15 cellular contexts compared by ENCODE assay signal in genomic region chr11:128417607-128418324, GRCh38.
DNase-seq lines count a peak whose midpoint lies in the region; ATAC-seq and TF ChIP-seq lines count a peak whose summit lies in the region.
"Had no signal": no experiment of that assay in that cellular context is flagged by ENCODE, and none has a peak within 500 bp of the region (broad histone marks: within the 10 kb centered on the region; RNA-seq: fewer than 3 reads in every experiment).

No MANE protein-coding gene starts in this region.

- peak overlapping the region; percentile 16 for H3K27ac ChIP-seq in RWPE2 (ENCODE audit: poor library complexity, severe bottlenecking)

- ATAC-seq in RWPE2 (ENCODE audit: low read depth) (peak; percentile 77), HG03045 (IDR thresholded peaks at IDR 0.05; ENCODE audit: unreplicated experiment) (no peak)
- ATAC-seq in activated T-helper 17 cell treated with anti-CD3 and anti-CD28 coated beads, Interleukin-2, amount 50 U/mL, for 72 hours (replicated peaks) = no peak
- ATAC-seq in activated T-cell treated with anti-CD3 and anti-CD28 coated beads, Interleukin-2, amount 50 U/mL, for 72 hours (replicated peaks in 1 of 2) = no peak
- ATAC-seq: K562 had no signal

- no peaks in the 10 kb centered on the region for H3K27me3 Mint-ChIP-seq in activated T-helper 17 cell treated with anti-CD3 and anti-CD28 coated beads, Interleukin-2, amount 50 U/mL, for 72 hours
- H3K27me3 Mint-ChIP-seq in activated T-cell treated with anti-CD3 and anti-CD28 coated beads, Interleukin-2, amount 50 U/mL, for 72 hours (ENCODE audit: low read depth) = no peaks in the 10 kb centered on the region
- H3K27me3 Mint-ChIP-seq in Calu3 (ENCODE audit: unreplicated experiment) = no peaks in the 10 kb centered on the region
- H3K27me3 Mint-ChIP-seq: activated B cell treated with CpG ODN at 0.5 μM for 24 hours had no signal

- H3K4me1 ChIP-seq in RWPE2 (ENCODE audit: insufficient read depth, poor library complexity, severe bottlenecking) = peaks cover 24% of the 10 kb centered on the region

- H3K4me3 ChIP-seq in BJ (ENCODE audit: low read depth, low read length) = no peak overlapping the region
- H3K4me3 ChIP-seq in RWPE2 (ENCODE audit: severe bottlenecking) = no peak overlapping the region
- no peak overlapping the region for H3K4me3 ChIP-seq in foreskin fibroblast (ENCODE audit: low read depth in 1 of 2, low read length in 2 of 2)
- H3K4me3 ChIP-seq: K562, upper lobe of left lung had no signal

- POLR2A ChIA-PET in BJ (lab: Charles Lee) = interaction anchor here (0.6 kb wide), 1 partner anchor 255 kb away, joined by 3 read pairs; no protein-coding TSS in a partner anchor

- H3K27me3 ChIP-seq in BJ (ENCODE audit: control insufficient read depth, insufficient read depth, low read length) (no peaks in the 10 kb centered on the region), RWPE2 (ENCODE audit: insufficient read depth, poor library complexity, severe bottlenecking) (no peaks in the 10 kb centered on the region)
- H3K27me3 ChIP-seq: upper lobe of left lung had no signal

- no peak for TF ChIP-seq CTCF in BJ (IDR thresholded peaks at IDR 0.05; ENCODE audit: insufficient read depth, low read depth, low read length)
- TF ChIP-seq CTCF in RWPE2 (IDR thresholded peaks at IDR 0.05; ENCODE audit: poor library complexity, severe bottlenecking) = no peak
- TF ChIP-seq CTCF in foreskin fibroblast (IDR thresholded peaks at IDR 0.05; ENCODE audit: low read depth, low read length) = no peak
- no peak for TF ChIP-seq CTCF in Calu3 (IDR thresholded peaks at IDR 0.05; ENCODE audit: unreplicated experiment)

- no peaks in the 10 kb centered on the region for H3K9me3 ChIP-seq in RWPE2 (ENCODE audit: severe bottlenecking)
- H3K9me3 ChIP-seq: upper lobe of left lung had no signal

- H3K36me3 ChIP-seq in BJ (ENCODE audit: control insufficient read depth, insufficient read depth, low read length) (no peaks in the 10 kb centered on the region), RWPE2 (ENCODE audit: low read depth) (no peaks in the 10 kb centered on the region)
- H3K36me3 ChIP-seq: upper lobe of left lung had no signal

- peaks cover 5% of the 10 kb centered on the region for H3K36me3 Mint-ChIP-seq in activated T-helper 17 cell treated with anti-CD3 and anti-CD28 coated beads, Interleukin-2, amount 50 U/mL, for 72 hours (ENCODE audit: low read depth)
- H3K36me3 Mint-ChIP-seq in activated T-cell treated with anti-CD3 and anti-CD28 coated beads, Interleukin-2, amount 50 U/mL, for 72 hours (ENCODE audit: insufficient read depth in 2 of 2) = peaks cover 0 to 2% of the 10 kb centered on the region in 2 donors
- no peaks in the 10 kb centered on the region for H3K36me3 Mint-ChIP-seq in Calu3 (ENCODE audit: insufficient read depth, unreplicated experiment)

- intact Hi-C loops in Calu3 (cut with micrococcal nuclease; ENCODE audit: unreplicated experiment) = no loop called here

- CTCF ChIA-PET in BJ (lab: Yijun Ruan, JAX) (interaction anchor here (0.8 to 2.2 kb wide), 7 partner anchors 11 to 212 kb away, joined by 3 to 8 read pairs (median 4); no protein-coding TSS in a partner anchor), Calu3 (lab: Charles Lee) (interaction anchor here (0.7 kb wide), 1 partner anchor 100 kb away, joined by 3 read pairs; no protein-coding TSS in a partner anchor)

- H3K9me3 Mint-ChIP-seq in activated T-helper 17 cell treated with anti-CD3 and anti-CD28 coated beads, Interleukin-2, amount 50 U/mL, for 72 hours = no peaks in the 10 kb centered on the region
- no peaks in the 10 kb centered on the region for H3K9me3 Mint-ChIP-seq in activated T-cell treated with anti-CD3 and anti-CD28 coated beads, Interleukin-2, amount 50 U/mL, for 72 hours
- H3K9me3 Mint-ChIP-seq in Calu3 (ENCODE audit: low read depth, unreplicated experiment) = no peaks in the 10 kb centered on the region
- H3K9me3 Mint-ChIP-seq: activated B cell treated with CpG ODN at 0.5 μM for 24 hours; activated T-helper 1 cell treated with anti-CD3 and anti-CD28 coated beads, Interleukin-12 subunit alpha, Interleukin-12 subunit beta, Interleukin-2, Interleukin-4 antibody, amounts not matched to agents 30 ng/mL and 10 ng/mL and 1 ng/mL, durations not matched to agents 14 hours and 24 hours and 36 hours had no signal

- DNase-seq in BJ (ENCODE audit: low read depth) (peak; percentile 93), RWPE2 (ENCODE audit: low spot score) (no peak), foreskin fibroblast (peak; percentile 78 to 87), pons (ENCODE audit: low spot score) (peak; percentile 32), Calu3 (no peak)
- DNase-seq in activated T-cell treated with anti-CD3 and anti-CD28 coated beads, Interleukin-2, amount 50 U/mL, for 72 hours = no peak
- DNase-seq: activated B cell treated with CpG ODN at 0.5 μM for 24 hours, cortex of kidney, occipital lobe, OCI-M1, upper lobe of left lung had no signal

- H3K27ac Mint-ChIP-seq in activated T-helper 17 cell treated with anti-CD3 and anti-CD28 coated beads, Interleukin-2, amount 50 U/mL, for 72 hours = no peak overlapping the region
- no peak overlapping the region for H3K27ac Mint-ChIP-seq in activated T-cell treated with anti-CD3 and anti-CD28 coated beads, Interleukin-2, amount 50 U/mL, for 72 hours
- H3K27ac Mint-ChIP-seq in Calu3 (ENCODE audit: unreplicated experiment) = no peak overlapping the region
- H3K27ac Mint-ChIP-seq: activated B cell treated with CpG ODN at 0.5 μM for 24 hours; activated T-helper 1 cell treated with anti-CD3 and anti-CD28 coated beads, Interleukin-12 subunit alpha, Interleukin-12 subunit beta, Interleukin-2, Interleukin-4 antibody, amounts not matched to agents 30 ng/mL and 10 ng/mL and 1 ng/mL, durations not matched to agents 14 hours and 24 hours and 36 hours had no signal

- H3K4me1 Mint-ChIP-seq in activated T-helper 17 cell treated with anti-CD3 and anti-CD28 coated beads, Interleukin-2, amount 50 U/mL, for 72 hours = peaks cover 28% of the 10 kb centered on the region
- peaks cover 80% of the 10 kb centered on the region for H3K4me1 Mint-ChIP-seq in activated T-cell treated with anti-CD3 and anti-CD28 coated beads, Interleukin-2, amount 50 U/mL, for 72 hours (ENCODE audit: low read depth)
- H3K4me1 Mint-ChIP-seq in Calu3 (ENCODE audit: low read depth, unreplicated experiment) = peaks cover 25% of the 10 kb centered on the region

- no TSS peak for BruUV-seq in Calu3 (replicated peaks; lab: Mats Ljungman, UMichigan)

- H3K4me3 Mint-ChIP-seq in activated T-helper 17 cell treated with anti-CD3 and anti-CD28 coated beads, Interleukin-2, amount 50 U/mL, for 72 hours = no peak overlapping the region
- no peak overlapping the region for H3K4me3 Mint-ChIP-seq in activated T-cell treated with anti-CD3 and anti-CD28 coated beads, Interleukin-2, amount 50 U/mL, for 72 hours
- H3K4me3 Mint-ChIP-seq in Calu3 (ENCODE audit: low read depth, unreplicated experiment) = no peak overlapping the region
- H3K4me3 Mint-ChIP-seq: activated B cell treated with CpG ODN at 0.5 μM for 24 hours; activated T-helper 1 cell treated with anti-CD3 and anti-CD28 coated beads, Interleukin-12 subunit alpha, Interleukin-12 subunit beta, Interleukin-2, Interleukin-4 antibody, amounts not matched to agents 30 ng/mL and 10 ng/mL and 1 ng/mL, durations not matched to agents 14 hours and 24 hours and 36 hours had no signal

Comparison
In these comparisons a context has a peak if more than half of its experiments do, and no peak if none do; other contexts are left out.
1. DNase-seq: peak in BJ (single experiment), foreskin fibroblast (2 of 2) and pons (single experiment); none in RWPE2 (single experiment), activated T-cell treated with anti-CD3 and anti-CD28 coated beads, Interleukin-2, amount 50 U/mL, for 72 hours (0 of 2) and Calu3 (single experiment).